In genomic region chr11:2802389-2803185, GRCh38 we compare ENCODE assay signal across 13 cellular contexts.
DNase-seq lines count a peak whose midpoint lies in the region; ATAC-seq and TF ChIP-seq lines count a peak whose summit lies in the region.
"Had no signal": no experiment of that assay in that cellular context is flagged by ENCODE, and none has a peak within 500 bp of the region (broad histone marks: within the 10 kb centered on the region; RNA-seq: fewer than 3 reads in every experiment).

No MANE protein-coding gene starts in this region.

- H3K27ac ChIP-seq in coronary artery, result no peak overlapping the region
- H3K27ac ChIP-seq: C4-2B had no signal

- H3K27me3 Mint-ChIP-seq in osteocyte (ENCODE audit: unreplicated experiment) (peaks cover 25% of the 10 kb centered on the region), HFFc6 (ENCODE audit: insufficient read depth) (peaks cover 50% of the 10 kb centered on the region)
- H3K27me3 Mint-ChIP-seq: stimulated activated memory B cell treated with anti-CD40 and anti-IgM and Interleukin-4, amounts not matched to agents 10 μg/mL and 1 μg/mL and 100 μg/mL, for 72 hours had no signal

- no peak overlapping the region for H3K27ac Mint-ChIP-seq in osteocyte (ENCODE audit: unreplicated experiment)
- H3K27ac Mint-ChIP-seq in HFFc6, result no peak overlapping the region
- H3K27ac Mint-ChIP-seq: stimulated activated memory B cell treated with anti-CD40 and anti-IgM and Interleukin-4, amounts not matched to agents 10 μg/mL and 1 μg/mL and 100 μg/mL, for 72 hours had no signal

- H3K4me3 ChIP-seq in BE2C (ENCODE audit: low read depth, low read length) (no peak overlapping the region), H7 (ENCODE audit: insufficient read depth, low read depth, low read length) (no peak overlapping the region), coronary artery (no peak overlapping the region)
- H3K4me3 ChIP-seq: MG63 had no signal

- H3K4me1 Mint-ChIP-seq in osteocyte (ENCODE audit: unreplicated experiment) (peaks cover 6% of the 10 kb centered on the region), HFFc6 (ENCODE audit: low read depth) (no peaks in the 10 kb centered on the region)

- DNase-seq in BE2C, result peak; percentile 55
- peak; percentile 49 for DNase-seq in H7
- peak; percentile 62 for DNase-seq in coronary artery (ENCODE audit: low spot score)
- peak; percentile 82 for DNase-seq in osteocyte (ENCODE audit: extremely low spot score, unreplicated experiment)
- no peak for DNase-seq in SHP77 (lab: John Stamatoyannopoulos, UW)
- no peak for DNase-seq in NCI-H2107 treated with DMSO at 0.1 percent for 48 hours (lab: John Stamatoyannopoulos, UW; ENCODE audit: unreplicated experiment)
- DNase-seq in HFFc6, result no peak
- DNase-seq: activated CD4-positive, CD25-positive, alpha-beta regulatory T cell; effector CD8-positive, alpha-beta T cell; MG63 had no signal

- no peak for TF ChIP-seq CTCF in BE2C (IDR thresholded peaks at IDR 0.05; ENCODE audit: low read depth, low read length)
- no peak for TF ChIP-seq CTCF in coronary artery (IDR thresholded peaks at IDR 0.05)
- no peak for TF ChIP-seq CTCF in osteocyte (IDR thresholded peaks at IDR 0.05)
- no peak for TF ChIP-seq CTCF in HFFc6 (IDR thresholded peaks at IDR 0.05)

- H3K4me1 ChIP-seq in BE2C, result no peaks in the 10 kb centered on the region

- H3K9me3 ChIP-seq in BE2C, result no peaks in the 10 kb centered on the region
- H3K9me3 ChIP-seq: MG63 had no signal

- H3K9me3 Mint-ChIP-seq in osteocyte (ENCODE audit: unreplicated experiment) (peaks cover 9% of the 10 kb centered on the region), HFFc6 (peaks cover 9% of the 10 kb centered on the region; the same call in 1 of the 2 replicates)

- no peak overlapping the region for H3K4me3 Mint-ChIP-seq in osteocyte (ENCODE audit: unreplicated experiment)
- H3K4me3 Mint-ChIP-seq in HFFc6, result no peak overlapping the region
- H3K4me3 Mint-ChIP-seq: stimulated activated memory B cell treated with anti-CD40 and anti-IgM and Interleukin-4, amounts not matched to agents 10 μg/mL and 1 μg/mL and 100 μg/mL, for 72 hours had no signal

- H3K27me3 ChIP-seq in BE2C (no peaks in the 10 kb centered on the region), H7 (ENCODE audit: control insufficient read depth, insufficient read depth, low read length) (peaks cover 5% of the 10 kb centered on the region)
- H3K27me3 ChIP-seq: MG63 had no signal

- no peak for ATAC-seq in GM21528 (IDR thresholded peaks at IDR 0.05; ENCODE audit: low FRiP score, unreplicated experiment)
- ATAC-seq: stimulated activated memory B cell treated with anti-CD40 and anti-IgM and Interleukin-4, amounts not matched to agents 10 μg/mL and 1 μg/mL and 100 μg/mL, for 72 hours had no signal

- H3K36me3 Mint-ChIP-seq in osteocyte (ENCODE audit: unreplicated experiment), result no peaks in the 10 kb centered on the region
- H3K36me3 Mint-ChIP-seq in HFFc6 (ENCODE audit: low read depth), result no peaks in the 10 kb centered on the region

- H3K36me3 ChIP-seq in BE2C, result no peaks in the 10 kb centered on the region
- H3K36me3 ChIP-seq in H7 (replicated peaks; ENCODE audit: control insufficient read depth, insufficient read depth, low read length), result no peaks in the 10 kb centered on the region
- H3K36me3 ChIP-seq: MG63 had no signal

Comparison
In these comparisons a context has a peak if more than half of its experiments do, and no peak if none do; other contexts are left out.
1. DNase-seq: peak in BE2C (single experiment), H7 (single experiment), coronary artery (single experiment) and osteocyte (single experiment); none in SHP77 (0 of 2), NCI-H2107 treated with DMSO at 0.1 percent for 48 hours (single experiment) and HFFc6 (single experiment).